1 cellular context compared by ENCODE assay signal in the genomic region with DNA sequence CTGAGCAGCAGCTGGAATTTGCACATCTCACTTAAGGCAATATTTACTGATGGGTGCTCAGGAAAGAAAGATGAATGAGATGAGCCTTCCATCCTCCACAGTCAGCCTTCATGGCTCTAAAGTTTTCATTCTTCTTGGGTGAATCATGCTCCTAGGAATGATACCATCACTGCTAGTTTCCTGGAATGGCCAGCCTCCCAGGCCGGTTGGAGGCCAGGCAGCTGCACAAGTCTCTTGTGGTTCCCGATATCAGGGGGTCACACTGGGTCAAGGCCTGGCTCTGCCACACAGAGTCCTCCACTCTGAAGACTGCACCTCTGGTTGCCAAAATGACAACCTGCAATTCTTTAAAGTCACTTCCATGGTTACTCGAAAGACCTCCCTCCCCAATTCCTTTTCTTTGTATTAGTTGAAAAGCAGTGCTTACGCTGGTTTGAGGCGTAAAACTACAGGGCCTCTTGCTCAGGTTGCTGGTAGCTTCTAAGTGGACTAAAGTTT.
TF ChIP-seq lines count a peak whose summit lies in the region.

No MANE protein-coding gene starts in this region.

TF ChIP-seq in endothelial cell of umbilical vein, 7 proteins besides CTCF, POLR2A, EP300 and RAD21 (continued from another document):
- TF ChIP-seq, protein P1, sequence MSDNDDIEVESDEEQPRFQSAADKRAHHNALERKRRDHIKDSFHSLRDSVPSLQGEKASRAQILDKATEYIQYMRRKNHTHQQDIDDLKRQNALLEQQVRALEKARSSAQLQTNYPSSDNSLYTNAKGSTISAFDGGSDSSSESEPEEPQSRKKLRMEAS (IDR thresholded peaks at IDR 0.05; ENCODE audit: insufficient read depth, insufficient read length): no peak
- TF ChIP-seq GATA2 (IDR thresholded peaks at IDR 0.05; ENCODE audit: insufficient read depth, insufficient read length, low read depth, low read length) (peak; percentile 99), MYC (IDR thresholded peaks at IDR 0.05; ENCODE audit: low read depth, low read length) (no peak)
TF ChIP-seq in endothelial cell of umbilical vein: peak in this region for 4.
